ENCODE assay signal across 8 cellular contexts in the genomic region with DNA sequence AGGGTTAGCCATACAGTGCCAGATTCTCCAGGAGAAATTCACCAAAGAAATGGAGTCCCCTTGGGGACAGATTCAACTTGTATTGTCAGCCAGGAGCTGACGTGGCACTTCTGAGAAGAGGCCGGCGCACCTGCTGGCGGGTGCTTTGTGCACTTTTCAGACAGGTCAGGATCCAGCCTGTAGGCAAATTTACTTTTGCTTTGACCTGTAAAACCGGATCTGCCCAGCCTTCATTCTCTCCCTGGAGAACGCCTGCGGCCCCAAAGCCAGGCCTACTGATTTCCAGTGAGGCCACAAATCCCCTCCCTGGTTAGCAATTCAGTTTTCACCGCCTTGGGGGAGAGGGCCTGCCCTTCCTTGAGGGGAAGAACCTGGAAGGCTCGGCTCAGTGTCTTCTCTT. TPM values are rescaled to one million over a fixed set of nuclear protein-coding genes. Genes with fewer than 3 reads are reported as not detected.
A peak's percentile ranks its signal among the peaks of the same experiment; 100 is the strongest.
DNase-seq lines count a peak whose midpoint lies in the region; ATAC-seq lines count a peak whose summit lies in the region.

No MANE protein-coding gene starts in this region.

- H3K27me3 ChIP-seq in HUES64 (ENCODE audit: insufficient read depth, low read length): no peaks in the 10 kb centered on the region
- no peaks in the 10 kb centered on the region for H3K27me3 ChIP-seq in esophagus (ENCODE audit: control insufficient read depth in 1 of 2, insufficient read depth in 2 of 2, low read length in 2 of 2)

- intact Hi-C loops in left cardiac atrium (cut with DNase I): no loop called here

- ATAC-seq in GM19455 (IDR thresholded peaks at IDR 0.05; ENCODE audit: unreplicated experiment) (peak; percentile 70), left cardiac atrium (no peak)

- peak; percentile 84 for DNase-seq in DMS153 (lab: John Stamatoyannopoulos, UW)
- no peak for DNase-seq in left cardiac atrium
- DNase-seq in SHP77 treated with DMSO at 0.1 percent for 48 hours (lab: John Stamatoyannopoulos, UW): no peak
- no peak for DNase-seq in dedifferentiated amniotic fluid mesenchymal stem cell (ENCODE audit: extremely low spot score)
- no peak for DNase-seq in NK-92 treated with Interleukin-12 subunit alpha and Interleukin-12 subunit beta, amount 100 ng/mL, for 24 hours (lab: John Stamatoyannopoulos, UW)

- no peaks in the 10 kb centered on the region; the same call in 1 of the 2 replicates for H3K4me1 ChIP-seq in HUES64 (ENCODE audit: insufficient read depth, low read length)
- peaks cover 2 to 9% of the 10 kb centered on the region in 2 donors for H3K4me1 ChIP-seq in esophagus (ENCODE audit: control insufficient read depth in 2 of 2, insufficient read depth in 2 of 2, low read length in 1 of 2)

- no peak overlapping the region for H3K27ac ChIP-seq in HUES64 (ENCODE audit: low read depth, low read length)
- H3K27ac ChIP-seq in esophagus (ENCODE audit: low read depth in 2 of 2, low read length in 1 of 2): peak overlapping the region; percentile 53 to 63

- H3K4me3 ChIP-seq in HUES64 (ENCODE audit: low read length) (no peak overlapping the region), esophagus (ENCODE audit: low read depth in 1 of 2, low read length in 2 of 2) (no peak overlapping the region)

- H3K9me3 ChIP-seq in HUES64 (ENCODE audit: insufficient read depth, low read depth, low read length) (no peaks in the 10 kb centered on the region), esophagus (ENCODE audit: control insufficient read depth in 2 of 2, insufficient read depth in 1 of 2, low read depth in 1 of 2, low read length in 1 of 2) (no peaks in the 10 kb centered on the region)

- 94% methylated on average over 9 of the region's 9 CpGs for WGBS in HUES64
- 48 to 52% methylated on average over 9 of the region's 9 CpGs for WGBS in esophagus, 2 donors

- H3K9ac ChIP-seq in HUES64 (ENCODE audit: low read depth, low read length): 0 out of 2 replicates have a peak overlapping the region, but pooled peaks have one; percentile 26

- peaks cover 4% of the 10 kb centered on the region; the same call in 1 of the 2 replicates for H3K36me3 ChIP-seq in HUES64 (ENCODE audit: insufficient read depth, low read length)
- H3K36me3 ChIP-seq in esophagus (ENCODE audit: control insufficient read depth in 2 of 2, insufficient read depth in 2 of 2, low read length in 1 of 2): peaks cover 0 to 14% of the 10 kb centered on the region in 2 donors

RNA-seq across cellular contexts. Expression of gene P2RX4, which starts 17.4 kb away (rescaled TPM):
- 8.5 TPM for polyA plus RNA-seq in HUES64 (2013, experiment 1 of 2)
- 10.8 TPM for polyA plus RNA-seq in HUES64 (2013, experiment 2 of 2)
- polyA plus RNA-seq in esophagus: 1 to 10 TPM; 5.0 to 5.4 TPM
- 10 to 100 TPM; 10.1 to 11.7 TPM for total RNA-seq in left cardiac atrium
